ENCODE assay signal across 8 cellular contexts in the genomic region with DNA sequence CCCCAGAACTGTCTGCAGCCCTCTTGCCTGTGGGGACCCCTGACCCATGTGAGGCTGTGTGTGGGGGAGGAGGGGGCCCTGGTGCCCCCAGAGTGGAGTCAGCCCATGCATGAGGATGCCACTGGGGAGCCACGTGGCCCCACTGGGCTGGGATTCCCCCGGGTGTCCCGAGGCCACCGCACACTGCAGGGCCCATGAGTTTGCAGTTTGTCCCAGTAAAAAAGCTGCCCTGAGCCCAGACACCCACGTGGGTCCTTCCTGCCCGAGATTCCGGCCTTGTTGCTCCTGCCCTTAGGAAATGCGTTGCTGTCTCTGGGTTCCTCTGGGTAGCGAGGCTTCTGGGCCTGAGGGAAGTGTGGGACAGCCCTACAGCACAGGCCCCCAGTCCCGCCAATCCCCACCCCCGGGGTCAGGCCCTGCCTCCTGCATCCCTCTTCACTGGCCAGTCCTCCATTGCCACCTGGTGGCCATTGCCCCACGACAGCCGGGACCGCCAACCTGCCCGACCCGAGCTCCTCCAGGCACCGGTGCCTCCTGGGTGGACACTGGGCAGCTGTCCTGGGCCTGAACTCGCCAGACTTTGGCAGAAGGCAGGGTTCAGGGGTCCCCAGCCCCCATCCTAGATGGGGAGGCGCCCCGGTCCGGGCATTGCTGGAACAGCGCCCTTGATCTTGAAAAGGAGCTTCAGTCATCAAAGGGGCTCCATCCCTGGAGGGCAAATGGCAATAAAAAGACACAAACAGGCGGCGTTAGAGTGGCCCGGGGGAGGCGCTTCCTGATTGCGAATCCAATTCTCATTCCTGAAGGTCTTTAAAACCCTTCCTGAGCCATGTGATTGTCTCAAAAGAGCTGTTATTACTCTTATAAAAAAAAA. TPM values are rescaled to one million over a fixed set of nuclear protein-coding genes. Genes with fewer than 3 reads are reported as not detected.
A peak's percentile ranks its signal among the peaks of the same experiment; 100 is the strongest.
DNase-seq lines count a peak whose midpoint lies in the region; ATAC-seq and TF ChIP-seq lines count a peak whose summit lies in the region.

No MANE protein-coding gene starts in this region.

- no peaks in the 10 kb centered on the region for H3K79me1 ChIP-seq in H9 (ENCODE audit: insufficient read depth, low read depth, low read length, poor library complexity, severe bottlenecking)

- no peak overlapping the region for H3T11ph ChIP-seq in H9 (ENCODE audit: low read length)

- H3K27me3 Mint-ChIP-seq in H9 (ENCODE audit: low read depth) = peaks cover 6% of the 10 kb centered on the region
- H3K27me3 Mint-ChIP-seq in activated T-cell treated with anti-CD3 and anti-CD28 coated beads, Interleukin-2, amount 50 U/mL, for 4 hours (ENCODE audit: low read depth) = peaks cover 24% of the 10 kb centered on the region
- peaks cover 15% of the 10 kb centered on the region for H3K27me3 Mint-ChIP-seq in nephron (ENCODE audit: low read depth)

- H3K27ac ChIP-seq in H9 (ENCODE audit: insufficient read length, low read depth, low read length) = no peak overlapping the region
- no peak overlapping the region for H3K27ac ChIP-seq in OCI-LY3 (ENCODE audit: low read length)
- no peak overlapping the region for H3K27ac ChIP-seq in fibroblast of lung (ENCODE audit: insufficient read depth, low read length)

- H4K5ac ChIP-seq in H9 (ENCODE audit: insufficient read length, low read depth, low read length) = no peak overlapping the region

- H3K27me3 ChIP-seq in H9 (ENCODE audit: insufficient read depth, low read length) = no peaks in the 10 kb centered on the region
- peaks cover 17% of the 10 kb centered on the region for H3K27me3 ChIP-seq in OCI-LY3 (ENCODE audit: low read depth, low read length)
- H3K27me3 ChIP-seq in fibroblast of lung (ENCODE audit: control insufficient read depth, insufficient read depth, low read length) = no peaks in the 10 kb centered on the region

- H2BK15ac ChIP-seq in H9 (ENCODE audit: low read depth, low read length) = no peak overlapping the region

- no peak overlapping the region for H2AK5ac ChIP-seq in H9 (ENCODE audit: insufficient read length, low read length)

- no peak overlapping the region for H2BK5ac ChIP-seq in H9 (ENCODE audit: insufficient read length, low read length)

- H4K20me1 ChIP-seq in H9 (ENCODE audit: control insufficient read depth, insufficient read depth, insufficient read length) (no peaks in the 10 kb centered on the region), OCI-LY3 (ENCODE audit: insufficient read depth, low read length) (no peaks in the 10 kb centered on the region), fibroblast of lung (ENCODE audit: control insufficient read depth, extremely low read depth, insufficient read depth, low read length) (no peaks in the 10 kb centered on the region)

- H3K4me3 Mint-ChIP-seq in H9 (no peak overlapping the region), nephron (no peak overlapping the region)
- no peak overlapping the region for H3K4me3 Mint-ChIP-seq in activated T-cell treated with anti-CD3 and anti-CD28 coated beads, Interleukin-2, amount 50 U/mL, for 4 hours

- H3K18ac ChIP-seq in H9 (ENCODE audit: insufficient read length, low read depth, low read length) = peak overlapping the region; percentile 40

- H3K56ac ChIP-seq in H9 (ENCODE audit: insufficient read length, low read depth, low read length) = no peak overlapping the region

- no peak overlapping the region for H2BK120ac ChIP-seq in H9 (ENCODE audit: low read depth, low read length, poor library complexity, severe bottlenecking)

- no peak overlapping the region for H3K27ac Mint-ChIP-seq in H9
- H3K27ac Mint-ChIP-seq in nephron = no peak overlapping the region

- H3K36me3 Mint-ChIP-seq in H9 (ENCODE audit: insufficient read depth in 1 of 3, low read depth in 3 of 3) (no peaks in the 10 kb centered on the region), nephron (ENCODE audit: low read depth) (no peaks in the 10 kb centered on the region)
- no peaks in the 10 kb centered on the region for H3K36me3 Mint-ChIP-seq in activated T-cell treated with anti-CD3 and anti-CD28 coated beads, Interleukin-2, amount 50 U/mL, for 4 hours (ENCODE audit: insufficient read depth)

- H3K4me2 ChIP-seq in H9 (ENCODE audit: insufficient read depth, insufficient read length, low read length) (no peak overlapping the region), OCI-LY3 (ENCODE audit: low read length) (peak overlapping the region; percentile 66), fibroblast of lung (ENCODE audit: extremely low read depth, insufficient read depth, low read length) (no peak overlapping the region)

- H3K9ac ChIP-seq in H9 (ENCODE audit: extremely low read depth, insufficient read length, low read length) (no peak overlapping the region), OCI-LY3 (ENCODE audit: low read length) (0 out of 2 replicates have a peak overlapping the region, but pooled peaks have one; percentile 9), fibroblast of lung (ENCODE audit: insufficient read depth, low read length) (no peak overlapping the region)

- no peak overlapping the region for H2BK20ac ChIP-seq in H9 (ENCODE audit: low read depth, low read length, poor library complexity, severe bottlenecking)

- no peak overlapping the region for H4K8ac ChIP-seq in H9 (replicated peaks; ENCODE audit: insufficient read length, low read depth, low read length)

- DNase-seq in AG10803 (ENCODE audit: low read depth) (peak; percentile 33), H9 (peak; percentile 94), fibroblast of lung (ENCODE audit: low read depth in 2 of 2) (peak; percentile 32 to 39)
- DNase-seq in activated T-cell treated with anti-CD3 and anti-CD28 coated beads, Interleukin-2, amount 50 U/mL, for 4 hours = peak; percentile 66
- peak; percentile 69 for DNase-seq in stimulated activated naive CD8-positive, alpha-beta T cell treated with anti-CD3 and anti-CD28 coated beads, Interleukin-15, Interleukin-2, amounts not matched to agents 100 U/mL and 50 U/mL, for 24 hours

- H2AFZ ChIP-seq in H9 (ENCODE audit: low read length) = no peak overlapping the region
- peak overlapping the region; percentile 75 for H2AFZ ChIP-seq in OCI-LY3 (ENCODE audit: low read depth, low read length)
- H2AFZ ChIP-seq in fibroblast of lung (ENCODE audit: low read length) = no peak overlapping the region

- no peaks in the 10 kb centered on the region for H3K23me2 ChIP-seq in H9 (ENCODE audit: insufficient read length, low read depth, low read length, poor library complexity, severe bottlenecking)

- H3K9me3 ChIP-seq in H9 (ENCODE audit: control insufficient read depth, low read depth, low read length) (no peaks in the 10 kb centered on the region), OCI-LY3 (ENCODE audit: insufficient read depth, low read length) (no peaks in the 10 kb centered on the region), fibroblast of lung (ENCODE audit: control insufficient read depth, insufficient read depth, low read depth, low read length) (no peaks in the 10 kb centered on the region)

- H3K4me3 ChIP-seq in AG10803 (ENCODE audit: low read length) = no peak overlapping the region
- H3K4me3 ChIP-seq in OCI-LY3 (ENCODE audit: low read length) = peak overlapping the region; percentile 58
- no peak overlapping the region for H3K4me3 ChIP-seq in fibroblast of lung (replicated peaks in 1 of 4; ENCODE audit: control extremely low read depth in 1 of 4, insufficient read depth in 1 of 4, low read depth in 3 of 4, low read length in 4 of 4)

- H3K9me3 Mint-ChIP-seq in H9 (no peaks in the 10 kb centered on the region; a peak in 1 of 5 replicates), nephron (no peaks in the 10 kb centered on the region)
- H3K9me3 Mint-ChIP-seq in activated T-cell treated with anti-CD3 and anti-CD28 coated beads, Interleukin-2, amount 50 U/mL, for 4 hours = no peaks in the 10 kb centered on the region

- no CpG with 5 or more reads among the region's 27 CpGs for WGBS in H9 (ENCODE audit: extremely low coverage, insufficient read length, low lambda C conversion rate)

- H3K23ac ChIP-seq in H9 (ENCODE audit: insufficient read length, low read depth, low read length) = no peak overlapping the region

- ATAC-seq in activated T-cell treated with anti-CD3 and anti-CD28 coated beads, Interleukin-2, amount 50 U/mL, for 4 hours = peak; percentile 80 to 82
- ATAC-seq in stimulated activated naive CD8-positive, alpha-beta T cell treated with anti-CD3 and anti-CD28 coated beads, Interleukin-15, Interleukin-2, amounts not matched to agents 100 U/mL and 50 U/mL, for 24 hours = peak; percentile 53
- ATAC-seq in HG03342 (IDR thresholded peaks at IDR 0.05; ENCODE audit: unreplicated experiment) = no peak

- peak; percentile 66 for TF ChIP-seq CTCF in AG10803 (conservative IDR thresholded peaks at IDR 0.05; ENCODE audit: low read length)
- peak; percentile 94 for TF ChIP-seq CTCF in H9 (conservative IDR thresholded peaks at IDR 0.05)
- TF ChIP-seq CTCF in OCI-LY3 (IDR thresholded peaks at IDR 0.05; ENCODE audit: low read depth, low read length) = peak; percentile 78
- peak; percentile 57 to 58 for TF ChIP-seq CTCF in fibroblast of lung (conservative IDR thresholded peaks at IDR 0.05 in 1 of 2, IDR thresholded peaks at IDR 0.05 in 1 of 2; ENCODE audit: low read depth in 1 of 2, low read length in 2 of 2)
- TF ChIP-seq CTCF in nephron (IDR thresholded peaks at IDR 0.05; ENCODE audit: unreplicated experiment in 3 of 3) = peak; percentile 81 to 92 (median 90)

- no peak overlapping the region for H2BK12ac ChIP-seq in H9 (ENCODE audit: insufficient read length, low read depth, low read length)

- H3K79me2 ChIP-seq in H9 (ENCODE audit: insufficient read depth, low read length) (no peaks in the 10 kb centered on the region), OCI-LY3 (ENCODE audit: low read length) (no peaks in the 10 kb centered on the region), fibroblast of lung (ENCODE audit: control insufficient read depth, insufficient read depth, low read length) (no peaks in the 10 kb centered on the region)

- no peak overlapping the region for H3K4ac ChIP-seq in H9 (ENCODE audit: low read depth, low read length)

- H3K4me1 Mint-ChIP-seq in H9 (peaks cover 0 to 5% of the 10 kb centered on the region in 2 experiments; a peak in 1 of 4 replicates), nephron (peaks cover 19% of the 10 kb centered on the region)
- peaks cover 2% of the 10 kb centered on the region for H3K4me1 Mint-ChIP-seq in activated T-cell treated with anti-CD3 and anti-CD28 coated beads, Interleukin-2, amount 50 U/mL, for 4 hours (ENCODE audit: low read depth)

- H3K14ac ChIP-seq in H9 (ENCODE audit: insufficient read depth, low read length) = no peak overlapping the region

- H3K4me1 ChIP-seq in H9 (ENCODE audit: insufficient read depth, low read length) = no peaks in the 10 kb centered on the region
- H3K4me1 ChIP-seq in OCI-LY3 (ENCODE audit: low read length) = peaks cover 19% of the 10 kb centered on the region
- no peaks in the 10 kb centered on the region for H3K4me1 ChIP-seq in fibroblast of lung (ENCODE audit: control insufficient read depth, extremely low read depth, insufficient read depth, low read length)

- H3K36me3 ChIP-seq in OCI-LY3 (replicated peaks; ENCODE audit: low read depth, low read length) (no peaks in the 10 kb centered on the region), fibroblast of lung (ENCODE audit: control insufficient read depth, insufficient read depth, low read length) (no peaks in the 10 kb centered on the region)

- no peak overlapping the region for H4K91ac ChIP-seq in H9 (ENCODE audit: insufficient read length, low read depth, low read length)

RNA-seq across cellular contexts. Expression of gene C14orf180, which starts 15.6 kb away (rescaled TPM):
- total RNA-seq in H9 (2021) = not detected in 2 replicates
- not detected for total RNA-seq in activated T-cell treated with anti-CD3 and anti-CD28 coated beads, Interleukin-2, amount 50 U/mL, for 4 hours
- not detected in 2 replicates for total RNA-seq in fibroblast of lung
- polyA plus RNA-seq in fibroblast of lung = not detected in 2 replicates
- polyA plus RNA-seq in fibroblast of lung (2012) = not detected in 2 replicates
- not detected in 2 replicates for polyA minus RNA-seq in fibroblast of lung (ENCODE audit: low replicate concordance)

RNA-seq across cellular contexts. Expression of gene TMEM179, which starts 40.6 kb away (rescaled TPM):
- total RNA-seq in H9 (2021) (11.1 and 11.4 TPM in 2 replicates), fibroblast of lung (under 0.01 TPM in 1 of 2 replicates, not detected in the other)
- not detected for total RNA-seq in activated T-cell treated with anti-CD3 and anti-CD28 coated beads, Interleukin-2, amount 50 U/mL, for 4 hours
- polyA plus RNA-seq in fibroblast of lung = 0.03 TPM in 1 of 2 replicates, not detected in the other
- 0.09 TPM in 1 of 2 replicates, not detected in the other for polyA plus RNA-seq in fibroblast of lung (2012)
- not detected in 2 replicates for polyA minus RNA-seq in fibroblast of lung (ENCODE audit: low replicate concordance)

Comparison
In these comparisons a context has a peak if more than half of its experiments do, and no peak if none do; other contexts are left out.
1. DNase-seq: peak in every context shown above with its lines; median percentile 94 in H9; 69 in stimulated activated naive CD8-positive, alpha-beta T cell treated with anti-CD3 and anti-CD28 coated beads, Interleukin-15, Interleukin-2, amounts not matched to agents 100 U/mL and 50 U/mL, for 24 hours; 66 in activated T-cell treated with anti-CD3 and anti-CD28 coated beads, Interleukin-2, amount 50 U/mL, for 4 hours; 36 in fibroblast of lung; 33 in AG10803.
2. RNA of gene TMEM179, which starts 40.6 kb away (total RNA-seq): 11.1 to 11.4 TPM in H9; not detected in activated T-cell treated with anti-CD3 and anti-CD28 coated beads, Interleukin-2, amount 50 U/mL, for 4 hours and under 0.01 TPM in fibroblast of lung; every median in the first group is over 10 times any median in the second.
3. Peak in every context shown above with its lines, with median percentiles within 50 percentile points of each other: CTCF ChIP-seq.